ENCODE assay signal across 8 cellular contexts in genomic region chr16:15427648-15428239, GRCh38. TPM values are rescaled to one million over a fixed set of nuclear protein-coding genes. Genes with fewer than 3 reads are reported as not detected.
DNase-seq lines count a peak whose midpoint lies in the region; ATAC-seq and TF ChIP-seq lines count a peak whose summit lies in the region.

No MANE protein-coding gene starts in this region.

- no peaks in the 10 kb centered on the region for H3K36me3 ChIP-seq in left lung

- H3K27me3 ChIP-seq in left lung, result no peaks in the 10 kb centered on the region

- intact Hi-C loops in left lung (cut with DNase I), result no loop called here

- H3K4me1 ChIP-seq in left lung, result peaks cover 0 to 4% of the 10 kb centered on the region in 2 donors

- TF ChIP-seq CTCF in GM10266 (IDR thresholded peaks at IDR 0.05; ENCODE audit: control insufficient read depth, insufficient read depth, low read depth, missing control alignments) (peak; percentile 53), left lung (IDR thresholded peaks at IDR 0.05) (peak; percentile 30 to 43)

- peaks cover 15% of the 10 kb centered on the region for H3K27me3 Mint-ChIP-seq in central memory CD8-positive, alpha-beta T cell

- H3K27ac ChIP-seq in left lung, result no peak overlapping the region

- H3K4me3 Mint-ChIP-seq in central memory CD8-positive, alpha-beta T cell, result no peak overlapping the region

- no peaks in the 10 kb centered on the region for H3K4me1 Mint-ChIP-seq in central memory CD8-positive, alpha-beta T cell

- no peaks in the 10 kb centered on the region for H3K9me3 ChIP-seq in left lung

- no peak overlapping the region for H3K27ac Mint-ChIP-seq in central memory CD8-positive, alpha-beta T cell (ENCODE audit: low read depth)

- no peaks in the 10 kb centered on the region for H3K9me3 Mint-ChIP-seq in central memory CD8-positive, alpha-beta T cell

- H3K36me3 Mint-ChIP-seq in central memory CD8-positive, alpha-beta T cell (ENCODE audit: insufficient read depth), result no peaks in the 10 kb centered on the region

- DNase-seq in GM10266 (ENCODE audit: extremely low spot score) (peak; percentile 49), NCI-H1694 (lab: John Stamatoyannopoulos, UW) (peak; percentile 57), left lung (peak in 1 of 2 donors; percentile 45)
- peak; percentile 36 for DNase-seq in activated CD4-positive, alpha-beta T cell treated with anti-CD3 and anti-CD28 coated beads for 1 hour
- peak; percentile 18 to 23 for DNase-seq in central memory CD8-positive, alpha-beta T cell (ENCODE audit: low spot score in 2 of 2)
- peak in 2 of 3 donors; percentile 24 to 33 for DNase-seq in stimulated activated CD4-positive, alpha-beta T cell treated with anti-CD3 and anti-CD28 coated beads, TNF-alpha, amount 100 ng/mL, for 1 hour (ENCODE audit: low read depth in 3 of 3, low spot score in 1 of 3)

- H3K4me3 ChIP-seq in left lung, result no peak overlapping the region

- no peak for ATAC-seq in central memory CD8-positive, alpha-beta T cell (replicated peaks; ENCODE audit: extremely low read depth, poor library complexity, severe bottlenecking)
- ATAC-seq in left lung, result peak; percentile 92
- ATAC-seq in HG02981 (IDR thresholded peaks at IDR 0.05; ENCODE audit: unreplicated experiment), result no peak
- ATAC-seq in HG03108 (IDR thresholded peaks at IDR 0.05; ENCODE audit: unreplicated experiment), result no peak

RNA-seq across cellular contexts. Expression of gene BMERB1, which starts 6.6 kb away (rescaled TPM):
- total RNA-seq in left lung, result 10 to 100 TPM; 12.0 to 12.9 TPM

RNA-seq across cellular contexts. Expression of gene MPV17L, which starts 32.2 kb away (rescaled TPM):
- total RNA-seq in left lung, result 1 to 10 TPM; 1.4 to 1.5 TPM

RNA-seq across cellular contexts. Expression of gene NPIPA5, which starts 49.6 kb away (rescaled TPM):
- 10 to 100 TPM; 13.6 to 17.7 TPM for total RNA-seq in left lung
